8 cellular contexts compared by ENCODE assay signal in genomic region chr1:230176871-230177411, GRCh38.
A peak's percentile ranks its signal among the peaks of the same experiment; 100 is the strongest.
DNase-seq lines count a peak whose midpoint lies in the region; ATAC-seq and TF ChIP-seq lines count a peak whose summit lies in the region.

No MANE protein-coding gene starts in this region.

- no peak overlapping the region for H3K9ac ChIP-seq in GM23248
- no peak overlapping the region for H3K9ac ChIP-seq in SK-N-SH

- CTCF ChIA-PET in SK-N-SH (lab: Yijun Ruan, JAX), result interaction anchor here (0.9 to 1.6 kb wide), 6 partner anchors 9 to 40 kb away, joined by 3 to 7 read pairs (median 4); no protein-coding TSS in a partner anchor

- H3K9me3 ChIP-seq in GM23248 (ENCODE audit: low read depth) (no peaks in the 10 kb centered on the region), SK-N-SH (no peaks in the 10 kb centered on the region)

- in situ Hi-C loops in GM23248 (cut with MboI), result no loop called here

- H3K27me3 ChIP-seq in GM23248 (replicated peaks; ENCODE audit: insufficient read depth), result no peaks in the 10 kb centered on the region
- no peaks in the 10 kb centered on the region for H3K27me3 ChIP-seq in SK-N-SH (ENCODE audit: insufficient read depth)

- POLR2A ChIA-PET in SK-N-SH (lab: Yijun Ruan, JAX), result interaction anchor here (0.6 kb wide), 2 partner anchors 326 to 872 kb away, joined by 3 to 4 read pairs; no protein-coding TSS in a partner anchor

- H3K4me2 ChIP-seq in GM23248 (ENCODE audit: unreplicated experiment) (peak overlapping the region; percentile 5), SK-N-SH (no peak overlapping the region)

- TF ChIP-seq CTCF in SK-N-SH (IDR thresholded peaks at IDR 0.05), result no peak

- H3F3A ChIP-seq in GM23248 (ENCODE audit: insufficient read depth) (peaks cover 13% of the 10 kb centered on the region), SK-N-SH (replicated peaks; ENCODE audit: insufficient read depth) (peaks cover 2% of the 10 kb centered on the region)

- peak; percentile 98 for ATAC-seq in Right ventricle myocardium inferior
- no peak for ATAC-seq in GM21786 (IDR thresholded peaks at IDR 0.05; ENCODE audit: unreplicated experiment)

- H3K4me1 ChIP-seq in GM23248 (ENCODE audit: insufficient read depth), result peaks cover 12% of the 10 kb centered on the region
- H3K4me1 ChIP-seq in SK-N-SH (ENCODE audit: control insufficient read depth in 1 of 2, insufficient read depth in 2 of 2, low read depth in 1 of 2, low read length in 1 of 2), result peaks cover 7 to 31% of the 10 kb centered on the region in 2 experiments; a peak in 3 of 4 replicates

- 43 to 49% methylated on average over 17 of the region's 17 CpGs for WGBS in GM23248 (ENCODE audit: low coverage in 1 of 2, low lambda C conversion rate in 2 of 2, missing lambda C conversion rate in 2 of 2), 2 experiments
- 45% methylated on average over 15 of the region's 17 CpGs for WGBS in SK-N-SH (ENCODE audit: low lambda C conversion rate)

- 0 out of 2 replicates have a peak overlapping the region, but pooled peaks have one; percentile 3 for H3K27ac ChIP-seq in GM23248
- peak overlapping the region in 1 of 2 experiments; percentile 92; a peak in 2 of 4 replicates for H3K27ac ChIP-seq in SK-N-SH (ENCODE audit: low read depth in 2 of 2, low read length in 1 of 2)

- H3K9me2 ChIP-seq in GM23248 (ENCODE audit: insufficient read depth) (no peaks in the 10 kb centered on the region), SK-N-SH (no peaks in the 10 kb centered on the region)

- H2AFZ ChIP-seq in GM23248 (no peak overlapping the region), SK-N-SH (ENCODE audit: low read depth) (no peak overlapping the region)

- TF ChIP-seq EP300 in SK-N-SH (IDR thresholded peaks at IDR 0.05; ENCODE audit: borderline replicate concordance in 1 of 2, low read depth in 1 of 2, low read length in 1 of 2), result no peak; a peak in 1 of 4 replicates

- H3K36me3 ChIP-seq in GM23248 (ENCODE audit: low read depth) (0 out of 2 replicates have a peak, but pooled peaks cover 5% of the 10 kb centered on the region), SK-N-SH (replicated peaks in 1 of 2; ENCODE audit: control insufficient read depth in 1 of 2, insufficient read depth in 2 of 2, low read length in 1 of 2) (peaks cover 8 to 19% of the 10 kb centered on the region in 2 experiments)

- peak; percentile 33 for TF ChIP-seq RAD21 in SK-N-SH (IDR thresholded peaks at IDR 0.05; ENCODE audit: low read length)

- intact Hi-C loops in Right ventricle myocardium inferior (cut with DNase I), result loop anchor here (5.0 kb wide), 1 partner anchor 110 kb away; the partner anchor contains the start of gene GALNT2

- H4K20me1 ChIP-seq in GM23248 (ENCODE audit: insufficient read depth) (no peaks in the 10 kb centered on the region; the same call in 1 of the 2 replicates), SK-N-SH (ENCODE audit: insufficient read depth) (peaks cover 24% of the 10 kb centered on the region)

- H3K79me2 ChIP-seq in GM23248 (ENCODE audit: insufficient read depth) (peaks cover 92% of the 10 kb centered on the region), SK-N-SH (ENCODE audit: insufficient read depth) (peaks cover 36% of the 10 kb centered on the region)

- DNase-seq in GM23248 (peak; percentile 68), SK-N-SH (peak; percentile 87), Right ventricle myocardium inferior (ENCODE audit: missing footprints) (peak; percentile 83), renal cortical epithelial cell (ENCODE audit: low read depth) (peak; percentile 34), SKM-1 (lab: John Stamatoyannopoulos, UW; ENCODE audit: unreplicated experiment) (no peak), COLO829 (ENCODE audit: low spot score) (no peak)
- DNase-seq in activated CD4-positive, alpha-beta T cell treated with anti-CD3 and anti-CD28 coated beads for 1 hour, result no peak

- H3K4me3 ChIP-seq in GM23248, result no peak overlapping the region
- peak overlapping the region in 1 of 2 experiments; percentile 30; a peak in 1 of 4 replicates for H3K4me3 ChIP-seq in SK-N-SH (ENCODE audit: low read depth in 2 of 2, low read length in 1 of 2)

TF ChIP-seq in SK-N-SH, 30 proteins besides CTCF, POLR2A, EP300 and RAD21:
- TF ChIP-seq FOXM1 (IDR thresholded peaks at IDR 0.05; ENCODE audit: low read depth) (no peak), MXI1 (IDR thresholded peaks at IDR 0.05; ENCODE audit: low read depth, low read length) (peak; percentile 77)

Comparison
In these comparisons a context has a peak if more than half of its experiments do, and no peak if none do; other contexts are left out.
1. DNase-seq: peak in GM23248 (single experiment), SK-N-SH (single experiment), Right ventricle myocardium inferior (single experiment) and renal cortical epithelial cell (single experiment); none in SKM-1 (single experiment), COLO829 (single experiment) and activated CD4-positive, alpha-beta T cell treated with anti-CD3 and anti-CD28 coated beads for 1 hour (single experiment).